9 cellular contexts compared by ENCODE assay signal in the genomic region with DNA sequence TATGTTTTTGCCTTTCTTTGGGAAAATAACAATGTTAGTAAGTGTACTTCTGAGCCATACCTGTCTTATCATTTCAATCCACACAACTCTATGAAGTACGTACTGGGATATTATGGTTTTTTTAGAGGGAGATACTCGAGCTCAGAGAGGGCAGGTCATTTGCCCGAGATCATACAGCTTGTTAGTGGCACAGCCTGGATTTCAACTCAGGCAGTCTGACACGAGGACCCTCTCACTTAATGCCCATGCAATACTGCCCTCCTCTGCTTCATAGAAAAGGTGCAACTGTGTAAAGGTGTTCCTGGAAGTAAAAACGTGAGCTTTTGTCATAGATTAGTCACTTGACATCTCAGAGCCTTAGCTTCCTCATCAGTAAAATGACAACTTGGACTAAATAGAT.
DNase-seq lines count a peak whose midpoint lies in the region; ATAC-seq, FAIRE-seq and TF ChIP-seq lines count a peak whose summit lies in the region.
"Had no signal": no experiment of that assay in that cellular context is flagged by ENCODE, and none has a peak within 500 bp of the region (broad histone marks: within the 10 kb centered on the region; RNA-seq: fewer than 3 reads in every experiment).

No MANE protein-coding gene starts in this region.

- peaks cover 64% of the 10 kb centered on the region for H3K27me3 Mint-ChIP-seq in endodermal cell (ENCODE audit: insufficient read depth)

- no peak overlapping the region for H3K27ac Mint-ChIP-seq in endodermal cell

- peak; percentile 49 for TF ChIP-seq CTCF in D721Med (IDR thresholded peaks at IDR 0.05; ENCODE audit: insufficient read depth, missing control alignments)
- peak; percentile 75 for TF ChIP-seq CTCF in endodermal cell (conservative IDR thresholded peaks at IDR 0.05)

- FAIRE-seq in D721Med (lab: Jason Lieb, UNC) = peak; percentile 25

- no peaks in the 10 kb centered on the region for H3K36me3 ChIP-seq in endodermal cell (ENCODE audit: control insufficient read depth, insufficient read depth, low read length)
- H3K36me3 ChIP-seq: thoracic aorta had no signal

- H3K9me3 Mint-ChIP-seq in endodermal cell = no peaks in the 10 kb centered on the region

- WGBS in endodermal cell (ENCODE audit: insufficient coverage in 1 of 2, insufficient read length in 1 of 2), 2 experiments = 31 to 39% methylated on average over 3 to 5 of the region's 5 CpGs

- peaks cover 1% of the 10 kb centered on the region for H3K4me1 Mint-ChIP-seq in endodermal cell

- intact Hi-C loops in head of caudate nucleus (cut with DNase I) = no loop called here

- DNase-seq in D721Med (ENCODE audit: insufficient read length, low spot score) = no peak
- peak; percentile 68 for DNase-seq in NCI-H748 (lab: John Stamatoyannopoulos, UW; ENCODE audit: unreplicated experiment)
- peak; percentile 74 for DNase-seq in endodermal cell
- DNase-seq in pulmonary artery endothelial cell (ENCODE audit: low read depth, low spot score) = peak; percentile 2
- DNase-seq in head of caudate nucleus = no peak

- ATAC-seq in GM18868 (IDR thresholded peaks at IDR 0.05; ENCODE audit: unreplicated experiment) (peak; percentile 48), HG03196 (IDR thresholded peaks at IDR 0.05; ENCODE audit: unreplicated experiment) (peak; percentile 46), GM21367 (IDR thresholded peaks at IDR 0.05; ENCODE audit: unreplicated experiment) (no peak)

- H3K9me3 ChIP-seq in endodermal cell (ENCODE audit: control insufficient read depth, low read length) = no peaks in the 10 kb centered on the region
- H3K9me3 ChIP-seq: thoracic aorta had no signal

- H3K4me3 ChIP-seq in endodermal cell (ENCODE audit: low read length) = no peak overlapping the region

- H3K4me1 ChIP-seq in endodermal cell (ENCODE audit: control insufficient read depth, insufficient read depth, low read length) = no peaks in the 10 kb centered on the region

- H3K9ac ChIP-seq in endodermal cell (ENCODE audit: extremely low read depth, low read length, poor library complexity, severe bottlenecking) = no peak overlapping the region

- no peak overlapping the region for H3K4me3 Mint-ChIP-seq in endodermal cell

- H3K27me3 ChIP-seq in endodermal cell (ENCODE audit: control insufficient read depth, insufficient read depth, low read length, poor library complexity, severe bottlenecking) = peaks cover 78% of the 10 kb centered on the region

- no peak overlapping the region for H3K27ac ChIP-seq in endodermal cell (ENCODE audit: low read depth, low read length)
- H3K27ac ChIP-seq: thoracic aorta had no signal

- H3K36me3 Mint-ChIP-seq in endodermal cell (ENCODE audit: low read depth) = no peaks in the 10 kb centered on the region

Comparison
In these comparisons a context has a peak if more than half of its experiments do, and no peak if none do; other contexts are left out.
1. DNase-seq: peak in NCI-H748 (single experiment), endodermal cell (single experiment) and pulmonary artery endothelial cell (single experiment); none in D721Med (single experiment) and head of caudate nucleus (0 of 42).